ENCODE assay signal across 20 cellular contexts in genomic region chr2:38704664-38705063, GRCh38. TPM values are rescaled to one million over a fixed set of nuclear protein-coding genes. Genes with fewer than 3 reads are reported as not detected.
DNase-seq lines count a peak whose midpoint lies in the region; ATAC-seq and TF ChIP-seq lines count a peak whose summit lies in the region.
"Had no signal": no experiment of that assay in that cellular context is flagged by ENCODE, and none has a peak within 500 bp of the region (broad histone marks: within the 10 kb centered on the region; RNA-seq: fewer than 3 reads in every experiment).

No MANE protein-coding gene starts in this region.

- H3K27ac ChIP-seq in hepatocyte: peak overlapping the region; percentile 57
- H3K27ac ChIP-seq: HL-60, SK-N-MC had no signal

- H3K27me3 Mint-ChIP-seq in activated naive CD4-positive, alpha-beta T cell treated with anti-CD3 and anti-CD28 coated beads, Interleukin-2, amount 50 U/mL, for 24 hours: no peaks in the 10 kb centered on the region
- no peaks in the 10 kb centered on the region for H3K27me3 Mint-ChIP-seq in T-cell
- H3K27me3 Mint-ChIP-seq: IgD-negative memory B cell had no signal

- POLR2A ChIA-PET in T-cell (lab: Charles Lee): interaction anchor here in 1 of 2 donors (0.5 to 0.7 kb wide), 3 partner anchors 30 to 43 kb away, joined by 3 to 5 read pairs (median 4); no protein-coding TSS in a partner anchor

- H3K4me3 Mint-ChIP-seq in activated naive CD4-positive, alpha-beta T cell treated with anti-CD3 and anti-CD28 coated beads, Interleukin-2, amount 50 U/mL, for 24 hours: no peak overlapping the region
- no peak overlapping the region for H3K4me3 Mint-ChIP-seq in T-cell
- H3K4me3 Mint-ChIP-seq: IgD-negative memory B cell had no signal

- no peaks in the 10 kb centered on the region for H3K9me3 ChIP-seq in hepatocyte (ENCODE audit: low read depth)

- no peak for TF ChIP-seq CTCF in hepatocyte (IDR thresholded peaks at IDR 0.05; ENCODE audit: poor library complexity)

- no peaks in the 10 kb centered on the region for H4K20me1 ChIP-seq in hepatocyte (ENCODE audit: insufficient read depth, poor library complexity, severe bottlenecking)

- peaks cover 22% of the 10 kb centered on the region for H3K36me3 Mint-ChIP-seq in activated naive CD4-positive, alpha-beta T cell treated with anti-CD3 and anti-CD28 coated beads, Interleukin-2, amount 50 U/mL, for 24 hours
- H3K36me3 Mint-ChIP-seq in T-cell: peaks cover 37% of the 10 kb centered on the region

- H3K4me3 ChIP-seq in hepatocyte: no peak overlapping the region
- H3K4me3 ChIP-seq: SK-N-MC had no signal

- H3K9me3 Mint-ChIP-seq in activated naive CD4-positive, alpha-beta T cell treated with anti-CD3 and anti-CD28 coated beads, Interleukin-2, amount 50 U/mL, for 24 hours: no peaks in the 10 kb centered on the region
- peaks cover 0 to 7% (median 0%) of the 10 kb centered on the region in 3 donors for H3K9me3 Mint-ChIP-seq in T-cell

- peak overlapping the region; percentile 2 for H3K4me2 ChIP-seq in hepatocyte

- H3K4me1 ChIP-seq in hepatocyte (ENCODE audit: insufficient read depth): peaks cover 27% of the 10 kb centered on the region

- H2AFZ ChIP-seq in hepatocyte: no peak overlapping the region

- 61% methylated on average over 2 of the region's 2 CpGs for WGBS in hepatocyte (ENCODE audit: low lambda C conversion rate, missing lambda C conversion rate)

- DNase-seq in activated naive CD4-positive, alpha-beta T cell (lab: John Stamatoyannopoulos, UW): no peak
- no peak for DNase-seq in T-cell
- peak; percentile 12 for DNase-seq in hepatocyte (ENCODE audit: low spot score)
- DNase-seq in HT-29 (ENCODE audit: low spot score): no peak
- DNase-seq in ureter (ENCODE audit: low spot score): no peak
- DNase-seq: GOT3; Karpas-422; MM.1S; NCI-H1092; NCI-H2081; NCI-H2171 treated with DMSO at 0.1 percent for 48 hours; NCI-H446; NK-92 treated with Interleukin-12 subunit alpha and Interleukin-12 subunit beta, amount 100 ng/mL, for 24 hours; Right ventricle myocardium superior had no signal

- no peaks in the 10 kb centered on the region for H3K27me3 ChIP-seq in hepatocyte

- CTCF ChIA-PET in T-cell (lab: Charles Lee): interaction anchor here in 1 of 2 donors (0.7 to 1.2 kb wide), 2 partner anchors 11 to 66 kb away, joined by 3 to 4 read pairs; no protein-coding TSS in a partner anchor

- H3K79me2 ChIP-seq in hepatocyte: peaks cover 15% of the 10 kb centered on the region

- peak overlapping the region; percentile 21 for H3K27ac Mint-ChIP-seq in activated naive CD4-positive, alpha-beta T cell treated with anti-CD3 and anti-CD28 coated beads, Interleukin-2, amount 50 U/mL, for 24 hours
- H3K27ac Mint-ChIP-seq in T-cell: peak overlapping the region; percentile 19 to 39

- H3K4me1 Mint-ChIP-seq in activated naive CD4-positive, alpha-beta T cell treated with anti-CD3 and anti-CD28 coated beads, Interleukin-2, amount 50 U/mL, for 24 hours: peaks cover 63% of the 10 kb centered on the region
- peaks cover 55 to 69% (median 58%) of the 10 kb centered on the region in 3 donors for H3K4me1 Mint-ChIP-seq in T-cell

- ATAC-seq in T-cell (replicated peaks in 1 of 4) (no peak), HG02852 (IDR thresholded peaks at IDR 0.05; ENCODE audit: unreplicated experiment) (no peak), HG03442 (IDR thresholded peaks at IDR 0.05; ENCODE audit: unreplicated experiment) (no peak)

- no peaks in the 10 kb centered on the region for H3K36me3 ChIP-seq in hepatocyte (replicated peaks; ENCODE audit: insufficient read depth, low read depth)

- H3K9me2 ChIP-seq in hepatocyte (replicated peaks; ENCODE audit: insufficient read depth): no peaks in the 10 kb centered on the region

RNA-seq across cellular contexts. Expression of gene GALM, which starts 38.8 kb away (rescaled TPM):
- total RNA-seq in T-cell (10 to 100 TPM; 14.3 to 29.4 (median 17.3) TPM), hepatocyte (49.2 and 59.4 TPM in 2 replicates), ureter (12.7 TPM)
- 48.3 and 52.6 TPM in 2 replicates for polyA plus RNA-seq in hepatocyte
- total RNA-seq in HT-29 (2014; rRNA removed; shearing (Covaris generic)): 20.8 and 25.0 TPM in 2 replicates

RNA-seq across cellular contexts. Expression of gene SRSF7, which starts 46.5 kb away (rescaled TPM):
- total RNA-seq in T-cell (100 to 1,000 TPM; 252 to 649 (median 265) TPM), hepatocyte (113 and 120 TPM in 2 replicates), ureter (162 TPM)
- 147 and 172 TPM in 2 replicates for polyA plus RNA-seq in hepatocyte
- total RNA-seq in HT-29 (2014; rRNA removed; shearing (Covaris generic)): 124 and 133 TPM in 2 replicates
